9 cellular contexts compared by ENCODE assay signal in the genomic region with DNA sequence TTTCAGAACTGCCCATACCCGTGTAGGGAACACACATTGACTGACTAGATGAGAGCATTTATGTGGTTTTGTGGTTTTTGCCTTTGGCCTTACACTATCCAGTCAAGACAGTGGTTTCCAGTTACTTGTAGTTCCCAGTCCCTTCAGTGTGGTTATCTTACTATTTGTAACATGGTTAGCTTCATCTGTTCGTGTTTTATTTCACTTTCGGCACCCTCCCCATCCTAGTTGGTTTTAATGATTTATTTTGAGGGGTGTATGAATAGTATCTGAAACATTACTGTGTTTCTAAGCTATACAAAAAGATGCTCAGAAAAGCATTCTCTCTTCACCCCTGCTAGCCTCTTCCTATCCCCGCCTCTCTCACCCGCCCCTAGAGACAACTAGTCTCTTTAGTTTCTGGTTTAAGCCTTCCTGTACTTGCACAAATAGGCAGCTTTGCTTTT. TPM values are rescaled to one million over a fixed set of nuclear protein-coding genes. Genes with fewer than 3 reads are reported as not detected.
DNase-seq lines count a peak whose midpoint lies in the region; ATAC-seq and TF ChIP-seq lines count a peak whose summit lies in the region.
"Had no signal": no experiment of that assay in that cellular context is flagged by ENCODE, and none has a peak within 500 bp of the region (broad histone marks: within the 10 kb centered on the region; RNA-seq: fewer than 3 reads in every experiment).

No MANE protein-coding gene starts in this region.

- no peaks in the 10 kb centered on the region for H3K9me3 ChIP-seq in fibroblast of lung (ENCODE audit: control insufficient read depth, insufficient read depth, low read depth, low read length)
- H3K9me3 ChIP-seq in sigmoid colon = no peaks in the 10 kb centered on the region

- TF ChIP-seq POLR2A in sigmoid colon (IDR thresholded peaks at IDR 0.05) = no peak

- H3K4me1 ChIP-seq in fibroblast of lung (ENCODE audit: control insufficient read depth, extremely low read depth, insufficient read depth, low read length) (peaks cover 8% of the 10 kb centered on the region), sigmoid colon (peaks cover 0 to 22% (median 12%) of the 10 kb centered on the region in 4 donors)

- intact Hi-C loops in sigmoid colon (cut with DNase I) = no loop called here

- no peak overlapping the region for H3K4me2 ChIP-seq in fibroblast of lung (ENCODE audit: extremely low read depth, insufficient read depth, low read length)

- no peak overlapping the region for H3K27ac ChIP-seq in fibroblast of lung (ENCODE audit: insufficient read depth, low read length)
- H3K27ac ChIP-seq in sigmoid colon = no peak overlapping the region
- H3K27ac ChIP-seq in coronary artery = no peak overlapping the region

- TF ChIP-seq EP300 in sigmoid colon (IDR thresholded peaks at IDR 0.05) = no peak

- POLR2A ChIA-PET in HEK293T (lab: Yijun Ruan, JAX) = interaction anchor here (1.6 kb wide), 1 partner anchor 14 kb away, joined by 5 read pairs; the partner anchor contains the start of gene LYSMD4

- DNase-seq in GM12864 (ENCODE audit: low read depth) (peak; percentile 81), fibroblast of lung (ENCODE audit: low read depth in 2 of 2) (peak; percentile 84 to 95), sigmoid colon (no peak), HEK293T (ENCODE audit: extremely low spot score) (no peak), coronary artery (ENCODE audit: low spot score) (no peak)
- DNase-seq in stimulated activated CD4-positive, alpha-beta T cell treated with anti-CD3 and anti-CD28 coated beads, Interleukin-2, amount 100 ng/mL, for 48 hours = no peak

- WGBS in sigmoid colon, 2 donors = 62 to 86% methylated on average over 5 of the region's 5 CpGs

- ATAC-seq in GM21526 (IDR thresholded peaks at IDR 0.05; ENCODE audit: low FRiP score, unreplicated experiment) (peak; percentile 79), HG03571 (IDR thresholded peaks at IDR 0.05; ENCODE audit: unreplicated experiment) (peak; percentile 85)
- ATAC-seq: HCT116 had no signal

- H3K4me3 ChIP-seq in GM12864 (ENCODE audit: low read depth, low read length) (no peak overlapping the region), fibroblast of lung (replicated peaks in 1 of 4; ENCODE audit: control extremely low read depth in 1 of 4, insufficient read depth in 1 of 4, low read depth in 3 of 4, low read length in 4 of 4) (no peak overlapping the region), sigmoid colon (no peak overlapping the region), coronary artery (no peak overlapping the region)

- H3K9ac ChIP-seq in fibroblast of lung (ENCODE audit: insufficient read depth, low read length) = no peak overlapping the region

- H3K27me3 ChIP-seq in fibroblast of lung (ENCODE audit: control insufficient read depth, insufficient read depth, low read length) (no peaks in the 10 kb centered on the region), sigmoid colon (no peaks in the 10 kb centered on the region)

- no peak overlapping the region for H2AFZ ChIP-seq in fibroblast of lung (ENCODE audit: low read length)

- H3K36me3 ChIP-seq in fibroblast of lung (ENCODE audit: control insufficient read depth, insufficient read depth, low read length) (no peaks in the 10 kb centered on the region), sigmoid colon (peaks cover 0 to 15% (median 0%) of the 10 kb centered on the region in 4 donors)

- H3K79me2 ChIP-seq in fibroblast of lung (ENCODE audit: control insufficient read depth, insufficient read depth, low read length) = no peaks in the 10 kb centered on the region

- CTCF ChIA-PET in HEK293T (lab: Yijun Ruan, JAX) = interaction anchor here (4.5 kb wide), 1 partner anchor 15 kb away, joined by 20 read pairs; no protein-coding TSS in a partner anchor

- TF ChIP-seq CTCF in GM12864 (IDR thresholded peaks at IDR 0.05; ENCODE audit: low read depth, low read length, missing control alignments) (no peak), fibroblast of lung (conservative IDR thresholded peaks at IDR 0.05 in 1 of 2, IDR thresholded peaks at IDR 0.05 in 1 of 2; ENCODE audit: low read depth in 1 of 2, low read length in 2 of 2) (no peak), sigmoid colon (IDR thresholded peaks at IDR 0.05) (no peak), coronary artery (IDR thresholded peaks at IDR 0.05) (no peak)

- H4K20me1 ChIP-seq in fibroblast of lung (ENCODE audit: control insufficient read depth, extremely low read depth, insufficient read depth, low read length) = no peaks in the 10 kb centered on the region

TF ChIP-seq in HEK293T, 16 proteins besides CTCF, POLR2A, EP300 and RAD21:
- TF ChIP-seq TARDBP (IDR thresholded peaks at IDR 0.05) (no peak), SUZ12 (IDR thresholded peaks at IDR 0.05) (no peak), FOXM1 (IDR thresholded peaks at IDR 0.05; ENCODE audit: borderline replicate concordance) (no peak), ELF4 (IDR thresholded peaks at IDR 0.05) (no peak), BHLHE40 (IDR thresholded peaks at IDR 0.05; ENCODE audit: borderline replicate concordance) (no peak), HDGF (IDR thresholded peaks at IDR 0.05; ENCODE audit: borderline replicate concordance) (no peak), ZNF384 (IDR thresholded peaks at IDR 0.05) (no peak), NFRKB (IDR thresholded peaks at IDR 0.05) (no peak), L3MBTL2 (conservative IDR thresholded peaks at IDR 0.05) (no peak)

RNA-seq across cellular contexts. Expression of gene LYSMD4, which starts 14.1 kb away (rescaled TPM):
- total RNA-seq in fibroblast of lung = 7.4 and 12.6 TPM in 2 replicates
- 3.6 and 7.0 TPM in 2 replicates for polyA plus RNA-seq in fibroblast of lung
- 5.3 and 7.3 TPM in 2 replicates for polyA plus RNA-seq in fibroblast of lung (2012)
- polyA minus RNA-seq in fibroblast of lung (ENCODE audit: low replicate concordance) = 0.67 and 6.0 TPM in 2 replicates
- total RNA-seq in sigmoid colon = 10 to 100 TPM in 1 of 4 donors, 1 to 10 TPM in 3; 7.1 to 15.3 (median 8.8) TPM
- 1 to 10 TPM; 5.1 to 6.1 (median 6.0) TPM for polyA plus RNA-seq in sigmoid colon

Comparison
In these comparisons a context has a peak if more than half of its experiments do, and no peak if none do; other contexts are left out.
1. DNase-seq: peak in GM12864 (single experiment) and fibroblast of lung (2 of 2); none in sigmoid colon (single experiment), HEK293T (single experiment), stimulated activated CD4-positive, alpha-beta T cell treated with anti-CD3 and anti-CD28 coated beads, Interleukin-2, amount 100 ng/mL, for 48 hours (0 of 2) and coronary artery (single experiment).